Comparison of ENCODE assay signal across 8 cellular contexts in the genomic region with DNA sequence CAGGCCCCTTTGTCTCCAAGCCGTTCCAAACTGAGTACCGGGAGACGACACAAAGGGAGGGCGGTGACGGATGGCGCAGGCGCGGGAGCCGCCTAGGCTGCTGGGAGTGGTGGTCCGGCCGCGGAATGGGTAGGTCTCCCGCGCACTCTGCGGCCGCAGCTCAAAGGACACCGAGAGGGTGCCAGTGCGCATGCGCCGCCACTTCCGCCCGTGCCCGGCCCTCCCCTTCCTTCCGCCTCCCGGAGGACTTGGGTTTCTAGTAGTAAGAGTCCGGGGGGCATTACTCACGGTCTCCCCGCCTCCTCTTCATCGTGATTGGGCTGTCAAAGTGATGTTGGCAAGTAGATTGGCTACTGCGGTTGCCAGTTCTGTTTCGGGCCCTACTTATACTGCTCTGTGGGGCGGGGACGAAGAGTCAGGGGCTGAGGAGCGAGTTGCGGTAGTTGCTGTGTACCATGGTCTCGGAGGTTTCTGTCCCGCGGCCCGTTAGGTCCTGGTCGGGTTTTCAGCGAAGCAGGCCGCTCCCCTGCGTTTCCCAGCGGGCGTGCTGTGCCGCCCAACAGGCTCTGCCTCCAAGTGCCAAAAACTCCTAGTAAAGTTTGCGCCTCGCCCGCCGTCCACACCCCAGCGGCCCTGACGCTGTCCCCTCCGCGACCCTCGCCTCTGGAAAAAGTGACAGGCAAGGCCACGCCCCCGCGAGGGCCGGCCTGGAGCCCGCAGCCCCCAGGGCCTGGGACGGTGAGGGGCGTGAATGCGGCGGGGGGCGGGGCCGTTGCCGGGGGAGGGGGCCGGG. TPM values are rescaled to one million over a fixed set of nuclear protein-coding genes. Genes with fewer than 3 reads are reported as not detected.
DNase-seq lines count a peak whose midpoint lies in the region; ATAC-seq and TF ChIP-seq lines count a peak whose summit lies in the region.

No MANE protein-coding gene starts in this region.

- peaks cover 0 to 2% (median 0%) of the 10 kb centered on the region in 7 donors for H3K9me3 Mint-ChIP-seq in CD14-positive monocyte

- intact Hi-C loops in CD14-positive monocyte (cut with micrococcal nuclease), result loop anchor here (2.0 to 10.0 kb wide), 6 partner anchors 56 to 442 kb away; partner anchors contain the start of genes ANKRD10 (in 2 of the 2) and RAB20 (in 1 of the 2)

- H3K36me3 Mint-ChIP-seq in CD14-positive monocyte, result no peaks in the 10 kb centered on the region

- peak overlapping the region; percentile 88 to 98 for H3K4me3 Mint-ChIP-seq in CD14-positive monocyte

- H3K27me3 Mint-ChIP-seq in CD14-positive monocyte (ENCODE audit: low read depth in 3 of 3), result peaks cover 0 to 4% (median 0%) of the 10 kb centered on the region in 3 donors

- DNase-seq in CD14-positive monocyte (ENCODE audit: low spot score), result peak; percentile 100
- peak; percentile 99 for DNase-seq in NCI-H748 (lab: John Stamatoyannopoulos, UW; ENCODE audit: unreplicated experiment)
- peak; percentile 98 to 99 for DNase-seq in activated CD4-positive, alpha-beta T cell treated with anti-CD3 and anti-CD28 coated beads, Interleukin-2, amount 50 U/mL, for 24 hours (ENCODE audit: low read depth in 1 of 2, low spot score in 1 of 2)
- peak; percentile 99 for DNase-seq in dedifferentiated amniotic fluid mesenchymal stem cell (ENCODE audit: extremely low spot score)
- DNase-seq in left lobe of liver (ENCODE audit: low spot score), result peak; percentile 100
- peak; percentile 98 to 99 for DNase-seq in stimulated activated CD4-positive, alpha-beta T cell treated with anti-CD3 and anti-CD28 coated beads, Interleukin-2, amount 100 ng/mL, for 24 hours

- no peak for TF ChIP-seq CTCF in CD14-positive monocyte (IDR thresholded peaks at IDR 0.05)

- peak overlapping the region; percentile 93 to 98 (median 97) for H3K27ac Mint-ChIP-seq in CD14-positive monocyte

- peak; percentile 56 for ATAC-seq in GM19395 (IDR thresholded peaks at IDR 0.05; ENCODE audit: unreplicated experiment)
- ATAC-seq in HG03558 (IDR thresholded peaks at IDR 0.05; ENCODE audit: extremely low read depth, unreplicated experiment), result peak; percentile 34
- peak; percentile 61 for ATAC-seq in left lobe of liver

- peaks cover 39% of the 10 kb centered on the region for H3K4me1 Mint-ChIP-seq in CD14-positive monocyte

RNA-seq across cellular contexts. Expression of gene ING1, which starts 0.5 kb away (rescaled TPM):
- polyA plus RNA-seq in CD14-positive monocyte, result 10 to 100 TPM in 1 of 2 donors, 1 to 10 TPM in 1; 8.4 to 11.8 TPM
- 15.2 TPM for total RNA-seq in left lobe of liver

RNA-seq across cellular contexts. Expression of gene CARS2, which starts 7.1 kb away (rescaled TPM):
- polyA plus RNA-seq in CD14-positive monocyte, result 100 to 1,000 TPM; 130 to 227 TPM
- total RNA-seq in left lobe of liver, result 33.9 TPM

Comparison
In these comparisons a context has a peak if more than half of its experiments do, and no peak if none do; other contexts are left out.
1. Peak in every context shown above with its lines: DNase-seq and ATAC-seq.